1 cellular context compared by ENCODE assay signal in genomic region chrX:136055651-136056221, GRCh38.
TF ChIP-seq lines count a peak whose summit lies in the region.

No MANE protein-coding gene starts in this region.

TF ChIP-seq in SK-N-SH treated with all-trans-retinoic acid at 6 μM for 48 hours, 23 proteins besides CTCF, POLR2A, EP300 and RAD21 (continued from another document):
- TF ChIP-seq CREB5 (CRISPR knock-in tag; IDR thresholded peaks at IDR 0.05; ENCODE audit: low read depth) (no peak), ESRRG (CRISPR knock-in tag; IDR thresholded peaks at IDR 0.05) (no peak), ISL1 (CRISPR knock-in tag; IDR thresholded peaks at IDR 0.05) (no peak), TCF4 (CRISPR knock-in tag; IDR thresholded peaks at IDR 0.05; ENCODE audit: borderline replicate concordance) (no peak)
TF ChIP-seq in SK-N-SH treated with all-trans-retinoic acid at 6 μM for 48 hours: peak in this region for 0.
